ENCODE assay signal across 8 cellular contexts in the genomic region with DNA sequence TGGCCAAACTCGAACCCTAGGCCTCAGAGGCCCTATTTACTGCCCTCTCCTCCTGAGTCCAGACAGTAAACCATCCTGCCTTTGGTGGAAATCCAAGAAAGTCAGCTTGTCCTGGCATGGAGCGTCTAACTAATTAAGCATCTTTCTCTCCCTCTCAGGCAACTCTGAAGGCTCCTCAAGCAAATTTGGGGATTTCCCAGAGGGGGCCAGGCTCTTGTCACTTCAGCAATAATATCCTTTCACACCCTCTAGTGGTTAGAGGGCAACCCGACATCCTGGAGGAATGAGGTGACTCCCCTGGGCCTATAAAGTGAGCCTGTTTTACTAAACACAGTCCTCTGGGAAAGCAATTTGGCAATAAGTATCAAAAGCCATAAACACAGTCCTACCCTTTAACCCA.
DNase-seq lines count a peak whose midpoint lies in the region; ATAC-seq and TF ChIP-seq lines count a peak whose summit lies in the region.

No MANE protein-coding gene starts in this region.

- H3K9me3 Mint-ChIP-seq in activated T-cell treated with anti-CD3 and anti-CD28 coated beads, Interleukin-2, amount 50 U/mL, for 72 hours = no peaks in the 10 kb centered on the region

- no peaks in the 10 kb centered on the region for H3K9me2 ChIP-seq in OCI-LY7 (ENCODE audit: insufficient read depth, low read length)

- H3K4me3 ChIP-seq in BE2C (ENCODE audit: low read depth, low read length) = no peak overlapping the region
- H3K4me3 ChIP-seq in OCI-LY7 (ENCODE audit: low read depth, low read length, poor library complexity, severe bottlenecking) = no peak overlapping the region

- peak overlapping the region; percentile 29 for H3K27ac Mint-ChIP-seq in activated T-cell treated with anti-CD3 and anti-CD28 coated beads, Interleukin-2, amount 50 U/mL, for 72 hours

- H3K79me2 ChIP-seq in OCI-LY7 (ENCODE audit: insufficient read depth, low read depth, low read length) = no peaks in the 10 kb centered on the region

- no peak overlapping the region for H3K4me3 Mint-ChIP-seq in activated T-cell treated with anti-CD3 and anti-CD28 coated beads, Interleukin-2, amount 50 U/mL, for 72 hours

- TF ChIP-seq CTCF in BE2C (IDR thresholded peaks at IDR 0.05; ENCODE audit: low read depth, low read length) = peak; percentile 51
- peak; percentile 75 for TF ChIP-seq CTCF in OCI-LY7 (conservative IDR thresholded peaks at IDR 0.05; ENCODE audit: low read length)

- peaks cover 0 to 1% of the 10 kb centered on the region in 2 donors for H3K36me3 Mint-ChIP-seq in activated T-cell treated with anti-CD3 and anti-CD28 coated beads, Interleukin-2, amount 50 U/mL, for 72 hours (ENCODE audit: insufficient read depth in 2 of 2)

- H2AFZ ChIP-seq in OCI-LY7 (ENCODE audit: low read length) = no peak overlapping the region

- ATAC-seq in GM19023 (IDR thresholded peaks at IDR 0.05; ENCODE audit: unreplicated experiment) (peak; percentile 93), HG03103 (IDR thresholded peaks at IDR 0.05; ENCODE audit: low read depth, unreplicated experiment) (peak; percentile 99)
- peak; percentile 88 to 99 for ATAC-seq in activated T-cell treated with anti-CD3 and anti-CD28 coated beads, Interleukin-2, amount 50 U/mL, for 72 hours (replicated peaks in 1 of 2)

- no peaks in the 10 kb centered on the region for H4K20me1 ChIP-seq in OCI-LY7 (ENCODE audit: insufficient read depth, low read length)

- CTCF ChIA-PET in OCI-LY7 (lab: Charles Lee; ENCODE audit: unreplicated experiment) = no interaction called here

- no peaks in the 10 kb centered on the region for H3K27me3 Mint-ChIP-seq in activated T-cell treated with anti-CD3 and anti-CD28 coated beads, Interleukin-2, amount 50 U/mL, for 72 hours (ENCODE audit: low read depth)

- peaks cover 6% of the 10 kb centered on the region; the same call in 1 of the 2 replicates for H3K27me3 ChIP-seq in BE2C

- H3K4me1 ChIP-seq in BE2C = no peaks in the 10 kb centered on the region
- H3K4me1 ChIP-seq in OCI-LY7 (ENCODE audit: insufficient read depth, low read length, poor library complexity, severe bottlenecking) = no peaks in the 10 kb centered on the region

- no peak overlapping the region for H3K27ac ChIP-seq in OCI-LY7 (ENCODE audit: low read depth, low read length, poor library complexity, severe bottlenecking)

- BruUV-seq in OCI-LY7 (replicated peaks; lab: Mats Ljungman, UMichigan) = no TSS peak

- H3K36me3 ChIP-seq in BE2C (no peaks in the 10 kb centered on the region), OCI-LY7 (ENCODE audit: insufficient read depth, low read length) (no peaks in the 10 kb centered on the region)

- intact Hi-C loops in OCI-LY7 (cut with micrococcal nuclease; ENCODE audit: unreplicated experiment) = loop anchor here (2.0 kb wide), 1 partner anchor 61 kb away; the partner anchor contains the start of gene NOG

- DNase-seq in BE2C = no peak
- DNase-seq in OCI-LY7 (ENCODE audit: low spot score) = peak; percentile 39
- DNase-seq in activated T-cell treated with anti-CD3 and anti-CD28 coated beads, Interleukin-2, amount 50 U/mL, for 72 hours = peak; percentile 66 to 68
- DNase-seq in iPS-NIHi7 (ENCODE audit: extremely low spot score) = peak; percentile 81
- peak; percentile 7 to 23 for DNase-seq in stimulated activated CD8-positive, alpha-beta memory T cell treated with anti-CD3 and anti-CD28 coated beads, Interleukin-2, amount 100 ng/mL, for 1 hour (ENCODE audit: low read depth in 2 of 2)
- no peak for DNase-seq in NCI-H2107 treated with DMSO at 0.1 percent for 48 hours (lab: John Stamatoyannopoulos, UW; ENCODE audit: unreplicated experiment)

- H3K4me2 ChIP-seq in OCI-LY7 (ENCODE audit: low read length) = no peak overlapping the region

- POLR2A ChIA-PET in OCI-LY7 (lab: Charles Lee) = no interaction called here

- peaks cover 9% of the 10 kb centered on the region for H3K4me1 Mint-ChIP-seq in activated T-cell treated with anti-CD3 and anti-CD28 coated beads, Interleukin-2, amount 50 U/mL, for 72 hours (ENCODE audit: low read depth)

- H3K9me3 ChIP-seq in BE2C = no peaks in the 10 kb centered on the region
- no peaks in the 10 kb centered on the region; the same call in none of the 2 replicates for H3K9me3 ChIP-seq in OCI-LY7 (ENCODE audit: low read length)

Comparison
In these comparisons a context has a peak if more than half of its experiments do, and no peak if none do; other contexts are left out.
1. DNase-seq: peak in OCI-LY7 (single experiment), activated T-cell treated with anti-CD3 and anti-CD28 coated beads, Interleukin-2, amount 50 U/mL, for 72 hours (2 of 2), iPS-NIHi7 (single experiment) and stimulated activated CD8-positive, alpha-beta memory T cell treated with anti-CD3 and anti-CD28 coated beads, Interleukin-2, amount 100 ng/mL, for 1 hour (2 of 2); none in BE2C (single experiment) and NCI-H2107 treated with DMSO at 0.1 percent for 48 hours (single experiment).
2. Peak in every context shown above with its lines, with median percentiles within 50 percentile points of each other: ATAC-seq.